ENCODE assay signal across 8 cellular contexts in the genomic region with DNA sequence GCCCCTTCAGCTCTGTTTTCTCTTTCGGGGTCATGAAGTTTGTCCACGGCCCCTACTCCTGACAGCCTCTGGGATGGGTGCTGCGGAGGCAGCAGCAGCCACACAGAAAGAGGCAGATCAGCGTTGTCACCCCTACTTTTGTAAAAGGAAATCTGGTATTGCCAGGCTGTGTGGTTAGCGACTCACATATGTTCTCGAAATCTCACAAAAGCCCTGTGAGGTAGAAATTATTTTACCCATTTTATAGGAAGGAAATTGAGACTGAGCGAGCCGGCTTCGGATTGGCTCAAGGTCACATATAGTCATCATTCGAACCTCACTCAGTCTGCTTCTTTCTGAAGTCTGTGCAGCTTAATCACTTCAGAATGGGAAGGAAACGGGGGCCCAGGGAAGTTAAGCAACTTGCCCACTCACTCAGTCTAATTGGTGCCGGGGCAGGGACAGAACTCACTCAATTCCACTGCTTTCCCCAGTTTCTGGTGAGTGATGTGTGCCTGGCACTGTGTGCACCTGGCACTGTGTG. TPM values are rescaled to one million over a fixed set of nuclear protein-coding genes. Genes with fewer than 3 reads are reported as not detected.
DNase-seq lines count a peak whose midpoint lies in the region; ATAC-seq and TF ChIP-seq lines count a peak whose summit lies in the region.

No MANE protein-coding gene starts in this region.

- H3K9me3 ChIP-seq in CD8-positive, alpha-beta memory T cell (ENCODE audit: low read length), result no peaks in the 10 kb centered on the region

- no peaks in the 10 kb centered on the region for H3K9me3 Mint-ChIP-seq in CD8-positive, alpha-beta memory T cell
- H3K9me3 Mint-ChIP-seq in glutamatergic neuron (ENCODE audit: unreplicated experiment), result peaks cover 17% of the 10 kb centered on the region

- peaks cover 0 to 2% of the 10 kb centered on the region in 2 donors for H3K27me3 Mint-ChIP-seq in CD8-positive, alpha-beta memory T cell
- peaks cover 6% of the 10 kb centered on the region for H3K27me3 Mint-ChIP-seq in glutamatergic neuron (ENCODE audit: unreplicated experiment)

- H3K4me3 Mint-ChIP-seq in CD8-positive, alpha-beta memory T cell, result peak overlapping the region; percentile 83 to 99 (median 87)
- peak overlapping the region; percentile 87 for H3K4me3 Mint-ChIP-seq in glutamatergic neuron (ENCODE audit: unreplicated experiment)

- TF ChIP-seq CTCF in glutamatergic neuron (IDR thresholded peaks at IDR 0.05; ENCODE audit: partially characterized antibody, unreplicated experiment), result no peak
- no peak for TF ChIP-seq CTCF in GM10248 (IDR thresholded peaks at IDR 0.05; ENCODE audit: control extremely low read depth, extremely low read depth, low read depth, missing control alignments)

- no peaks in the 10 kb centered on the region for H3K27me3 ChIP-seq in CD8-positive, alpha-beta memory T cell (ENCODE audit: insufficient read depth, low read length, poor library complexity, severe bottlenecking)

- CTCF ChIA-PET in CD8-positive, alpha-beta memory T cell (lab: Charles Lee), result no interaction called here
- CTCF ChIA-PET in GM10248 (lab: Yijun Ruan, JAX), result no interaction called here

- POLR2A ChIA-PET in CD8-positive, alpha-beta memory T cell (lab: Charles Lee), result interaction anchor here (0.9 to 2.1 kb wide), 4 partner anchors 12 to 54 kb away, joined by 3 to 9 read pairs (median 3); no protein-coding TSS in a partner anchor
- POLR2A ChIA-PET in GM10248 (lab: Yijun Ruan, JAX), result no interaction called here

- no peaks in the 10 kb centered on the region for H3K36me3 ChIP-seq in CD8-positive, alpha-beta memory T cell (ENCODE audit: insufficient read depth, low read length)

- H3K4me3 ChIP-seq in CD8-positive, alpha-beta memory T cell (ENCODE audit: low read length), result peak overlapping the region; percentile 5

- peak overlapping the region; percentile 47 to 100 (median 90) for H3K27ac Mint-ChIP-seq in CD8-positive, alpha-beta memory T cell
- H3K27ac Mint-ChIP-seq in glutamatergic neuron (ENCODE audit: unreplicated experiment), result peak overlapping the region; percentile 82

- peak in 3 of 5 donors; percentile 38 to 63 (median 52) for DNase-seq in CD8-positive, alpha-beta memory T cell
- DNase-seq in MV-4-11 (lab: John Stamatoyannopoulos, UW), result peak; percentile 76
- peak; percentile 45 for DNase-seq in activated naive CD4-positive, alpha-beta T cell treated with Interleukin-2 at 50 U/mL for 16 hours
- no peak for DNase-seq in glutamatergic neuron
- DNase-seq in renal cortical epithelial cell (ENCODE audit: low read depth), result peak; percentile 9
- no peak for DNase-seq in GM10248 (ENCODE audit: extremely low spot score)

- no peak for ATAC-seq in GM21515 (IDR thresholded peaks at IDR 0.05; ENCODE audit: unreplicated experiment)
- ATAC-seq in HG03354 (IDR thresholded peaks at IDR 0.05; ENCODE audit: poor library complexity, severe bottlenecking, unreplicated experiment), result no peak

- H3K36me3 Mint-ChIP-seq in CD8-positive, alpha-beta memory T cell, result peaks cover 0 to 3% (median 0%) of the 10 kb centered on the region in 3 donors
- no peaks in the 10 kb centered on the region for H3K36me3 Mint-ChIP-seq in glutamatergic neuron (ENCODE audit: unreplicated experiment)

- peak overlapping the region; percentile 64 for H3K27ac ChIP-seq in CD8-positive, alpha-beta memory T cell (ENCODE audit: low read depth, low read length)

- H3K4me1 ChIP-seq in CD8-positive, alpha-beta memory T cell (ENCODE audit: insufficient read depth, low read length), result peaks cover 20% of the 10 kb centered on the region

- H3K4me1 Mint-ChIP-seq in CD8-positive, alpha-beta memory T cell, result peaks cover 16 to 33% (median 18%) of the 10 kb centered on the region in 3 donors
- peaks cover 27% of the 10 kb centered on the region for H3K4me1 Mint-ChIP-seq in glutamatergic neuron (ENCODE audit: low read depth, unreplicated experiment)

RNA-seq across cellular contexts. Expression of a gene that starts 1.1 kb away (rescaled TPM):
- 10 to 100 TPM; 10.1 to 11.3 TPM for total RNA-seq in CD8-positive, alpha-beta memory T cell
- 7.6 TPM for polyA plus RNA-seq in CD8-positive, alpha-beta memory T cell
- total RNA-seq in glutamatergic neuron (ENCODE audit: unreplicated experiment) (87.0 TPM), renal cortical epithelial cell (82.7 and 105 TPM in 2 replicates)

RNA-seq across cellular contexts. Expression of a gene that starts 53.6 kb away (rescaled TPM):
- 10 to 100 TPM; 11.8 to 13.0 TPM for total RNA-seq in CD8-positive, alpha-beta memory T cell
- 19.3 TPM for polyA plus RNA-seq in CD8-positive, alpha-beta memory T cell
- total RNA-seq in glutamatergic neuron (ENCODE audit: unreplicated experiment) (17.1 TPM), renal cortical epithelial cell (30.2 and 48.3 TPM in 2 replicates)

Comparison
In these comparisons a context has a peak if more than half of its experiments do, and no peak if none do; other contexts are left out.
1. DNase-seq: peak in CD8-positive, alpha-beta memory T cell (3 of 5), MV-4-11 (single experiment), activated naive CD4-positive, alpha-beta T cell treated with Interleukin-2 at 50 U/mL for 16 hours (single experiment) and renal cortical epithelial cell (single experiment); none in glutamatergic neuron (single experiment) and GM10248 (single experiment).